Comparison of ENCODE assay signal across 25 cellular contexts in genomic region chr5:52202256-52202655, GRCh38.
"Had no signal": no experiment of that assay in that cellular context is flagged by ENCODE, and none has a peak within 500 bp of the region (broad histone marks: within the 10 kb centered on the region; RNA-seq: fewer than 3 reads in every experiment).

No MANE protein-coding gene starts in this region.

- H3K36me3 ChIP-seq: stomach, suprapubic skin, thoracic aorta, thyroid gland, tibial artery, tibial nerve, transverse colon, upper lobe of left lung, upper lobe of right lung, uterus, vagina had no signal

- H3K4me3 ChIP-seq: stomach, suprapubic skin, testis, thoracic aorta, thyroid gland, tibial artery, tibial nerve, transverse colon, upper lobe of left lung, upper lobe of right lung, uterus, vagina had no signal

- H3K27me3 ChIP-seq: stomach, suprapubic skin, testis, thyroid gland, tibial artery, tibial nerve, transverse colon, upper lobe of left lung, upper lobe of right lung, uterus, vagina had no signal

- H3K9me3 ChIP-seq: stomach, suprapubic skin, testis, thoracic aorta, thyroid gland, tibial artery, tibial nerve, transverse colon, upper lobe of left lung, upper lobe of right lung, uterus, vagina had no signal

- H3K4me1 ChIP-seq: stomach, suprapubic skin, testis, thyroid gland, tibial artery, tibial nerve, transverse colon, upper lobe of left lung, upper lobe of right lung, uterus, vagina had no signal

- DNase-seq: stimulated activated CD4-positive, alpha-beta T cell treated with anti-CD3 and anti-CD28 coated beads, Interleukin-2, amount 100 ng/mL, for 48 hours; stimulated activated CD4-positive, alpha-beta T cell treated with anti-CD3 and anti-CD28 coated beads, Interleukin-4, amount 100 ng/mL, for 1 hour; stimulated activated CD4-positive, alpha-beta T cell treated with anti-CD3 and anti-CD28 coated beads, Interleukin-4, amount 100 ng/mL, for 24 hours; stimulated activated CD4-positive, alpha-beta T cell treated with anti-CD3 and anti-CD28 coated beads, Interleukin-4, amount 100 ng/mL, for 4 hours; stimulated activated CD8-positive, alpha-beta memory T cell treated with anti-CD3 and anti-CD28 coated beads, Interleukin-4, amount 100 ng/mL, for 48 hours; stimulated activated naive B cell treated with anti-CD40 and anti-IgM and Interleukin-4, amounts not matched to agents 10 μg/mL and 1 μg/mL and 100 μg/mL, for 72 hours; stimulated activated naive CD4-positive, alpha-beta T cell; stimulated activated naive CD4-positive, alpha-beta T cell treated with Interleukin-2 at 50 U/mL for 16 hours; stimulated activated naive CD8-positive, alpha-beta T cell treated with anti-CD3 and anti-CD28 coated beads, Interleukin-15, amount 100 ng/mL, for 72 hours; stimulated activated naive CD8-positive, alpha-beta T cell treated with anti-CD3 and anti-CD28 coated beads, Interleukin-15, Interleukin-2, amounts not matched to agents 100 U/mL and 50 U/mL, for 24 hours; stomach; substantia nigra; testis; thyroid gland; tibial artery; transverse colon; trophoblast cell; upper lobe of right lung; uterus had no signal

- H3K27ac ChIP-seq: stomach, suprapubic skin, testis, thoracic aorta, thyroid gland, tibial artery, tibial nerve, transverse colon, upper lobe of left lung, upper lobe of right lung, uterus, vagina had no signal

- FAIRE-seq: urothelium cell line had no signal
